ENCODE assay signal across 8 cellular contexts in the genomic region with DNA sequence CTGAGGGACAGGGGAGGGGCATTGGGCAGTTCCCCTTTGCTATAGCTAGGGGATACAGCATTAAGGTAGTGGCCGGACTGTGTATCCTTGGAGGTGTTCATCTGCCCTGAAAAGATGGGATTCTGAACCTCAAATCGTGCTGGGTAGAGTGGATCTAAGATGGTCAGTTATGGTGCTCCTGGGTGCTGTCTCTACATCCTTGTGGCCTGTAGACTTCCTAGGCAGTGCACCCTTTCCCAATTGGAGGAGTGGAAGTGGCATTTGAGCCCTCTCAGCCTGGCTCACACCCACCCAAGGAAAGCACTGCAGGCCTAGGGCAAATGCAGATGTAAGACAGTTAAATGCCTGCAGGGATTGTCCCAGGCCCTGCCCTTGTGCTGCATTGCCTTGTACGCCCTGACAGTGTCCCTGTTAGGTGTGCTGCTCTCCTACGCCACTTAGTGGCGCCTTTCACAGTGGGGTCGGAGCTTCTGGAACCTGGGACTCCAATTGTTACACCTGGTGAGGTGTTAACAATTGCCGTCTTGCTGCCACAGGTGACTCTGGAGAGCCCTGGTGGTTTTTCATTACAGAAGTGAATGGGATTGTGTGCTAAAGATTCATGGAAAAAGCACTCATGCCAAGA. TPM values are rescaled to one million over a fixed set of nuclear protein-coding genes. Genes with fewer than 3 reads are reported as not detected.
DNase-seq lines count a peak whose midpoint lies in the region; ATAC-seq and TF ChIP-seq lines count a peak whose summit lies in the region.

No MANE protein-coding gene starts in this region.

- H3K4ac ChIP-seq in mesenchymal stem cell (ENCODE audit: low read depth in 1 of 2, low read length in 2 of 2): no peak overlapping the region

- H3K23ac ChIP-seq in mesenchymal stem cell (ENCODE audit: low read length in 2 of 2): no peak overlapping the region

- H3K36me3 ChIP-seq in heart left ventricle (peaks cover 0 to 8% (median 0%) of the 10 kb centered on the region in 9 donors), upper lobe of left lung (no peaks in the 10 kb centered on the region), mesenchymal stem cell (ENCODE audit: control insufficient read depth in 1 of 2, insufficient read depth in 2 of 2, low read depth in 1 of 2, low read length in 2 of 2) (no peaks in the 10 kb centered on the region)

- H3K9me3 ChIP-seq in heart left ventricle: no peaks in the 10 kb centered on the region
- no peaks in the 10 kb centered on the region for H3K9me3 ChIP-seq in upper lobe of left lung
- no peaks in the 10 kb centered on the region for H3K9me3 ChIP-seq in mesenchymal stem cell (ENCODE audit: control insufficient read depth, low read length)

- TF ChIP-seq POLR2A in heart left ventricle (IDR thresholded peaks at IDR 0.05) (no peak), upper lobe of left lung (IDR thresholded peaks at IDR 0.05) (no peak)

- TF ChIP-seq EP300 in upper lobe of left lung (IDR thresholded peaks at IDR 0.05): no peak

- no peak overlapping the region for H3K9ac ChIP-seq in mesenchymal stem cell (ENCODE audit: low read length)

- no peak overlapping the region for H2BK120ac ChIP-seq in mesenchymal stem cell (ENCODE audit: low read depth, low read length)

- H3K4me2 ChIP-seq in mesenchymal stem cell (ENCODE audit: low read length, poor library complexity, severe bottlenecking): no peak overlapping the region

- no peak overlapping the region for H4K8ac ChIP-seq in mesenchymal stem cell (ENCODE audit: low read length)

- no peak overlapping the region for H2BK12ac ChIP-seq in mesenchymal stem cell (ENCODE audit: low read length in 2 of 2)

- H3K18ac ChIP-seq in mesenchymal stem cell (ENCODE audit: low read depth in 1 of 2, low read length in 2 of 2): no peak overlapping the region

- peak in 7 of 12 donors; percentile 6 to 37 (median 27) for TF ChIP-seq CTCF in heart left ventricle (IDR thresholded peaks at IDR 0.05)
- TF ChIP-seq CTCF in upper lobe of left lung (IDR thresholded peaks at IDR 0.05): peak in 3 of 6 experiments; percentile 19 to 40 (median 31)

- peak; percentile 27 to 60 (median 54) for ATAC-seq in heart left ventricle
- ATAC-seq in HG02588 (IDR thresholded peaks at IDR 0.05; ENCODE audit: unreplicated experiment): peak; percentile 79
- no peak for ATAC-seq in GM21515 (IDR thresholded peaks at IDR 0.05; ENCODE audit: unreplicated experiment)
- ATAC-seq in upper lobe of left lung (ENCODE audit: low FRiP score in 2 of 2): no peak

- H3K27me3 ChIP-seq in heart left ventricle: no peaks in the 10 kb centered on the region
- H3K27me3 ChIP-seq in upper lobe of left lung: no peaks in the 10 kb centered on the region
- peaks cover 0 to 11% of the 10 kb centered on the region in 2 experiments for H3K27me3 ChIP-seq in mesenchymal stem cell (ENCODE audit: control insufficient read depth in 1 of 2, insufficient read depth in 1 of 2, low read length in 2 of 2)

- no peak overlapping the region for H4K91ac ChIP-seq in mesenchymal stem cell (ENCODE audit: low read length)

- H3K79me1 ChIP-seq in mesenchymal stem cell (replicated peaks; ENCODE audit: low read length, poor library complexity, severe bottlenecking): no peaks in the 10 kb centered on the region

- intact Hi-C loops in heart left ventricle (cut with DNase I) (no loop called here), cardiac septum (cut with DNase I) (loop anchor here (5.0 kb wide), 1 partner anchor 36 kb away; a partner anchor contains a TSS)

- no peak overlapping the region for H2AK5ac ChIP-seq in mesenchymal stem cell (ENCODE audit: low read length, severe bottlenecking)

- no peak overlapping the region for H2BK15ac ChIP-seq in mesenchymal stem cell (ENCODE audit: low read depth, poor library complexity, severe bottlenecking)

- 72 to 77% (median 74%) methylated on average over 6 to 7 of the region's 7 CpGs for WGBS in heart left ventricle, 4 donors
- WGBS in upper lobe of left lung, 2 donors: 75 to 81% methylated on average over 6 to 7 of the region's 7 CpGs
- WGBS in mesenchymal stem cell: 59% methylated on average over 7 of the region's 7 CpGs

- no peak overlapping the region for H3K4me3 ChIP-seq in heart left ventricle
- no peak overlapping the region for H3K4me3 ChIP-seq in upper lobe of left lung
- no peak overlapping the region for H3K4me3 ChIP-seq in mesenchymal stem cell (ENCODE audit: insufficient read depth in 1 of 2, low read depth in 1 of 2, low read length in 2 of 2)

- no peak overlapping the region for H2BK5ac ChIP-seq in mesenchymal stem cell (ENCODE audit: low read depth, low read length, poor library complexity, severe bottlenecking)

- no peak overlapping the region for H2AFZ ChIP-seq in mesenchymal stem cell (ENCODE audit: low read depth, low read length)

- no peak overlapping the region for H3K27ac ChIP-seq in heart left ventricle
- no peak overlapping the region for H3K27ac ChIP-seq in upper lobe of left lung
- no peak overlapping the region for H3K27ac ChIP-seq in mesenchymal stem cell (ENCODE audit: low read length, poor library complexity, severe bottlenecking)

- H3K14ac ChIP-seq in mesenchymal stem cell (ENCODE audit: low read length in 2 of 2): no peak overlapping the region

- DNase-seq in heart left ventricle: no peak
- no peak for DNase-seq in cardiac septum (ENCODE audit: low spot score)
- peak; percentile 13 for DNase-seq in NCI-H774 (lab: John Stamatoyannopoulos, UW)
- DNase-seq in iPS DF 19.7 (ENCODE audit: low read depth, low spot score): peak; percentile 54
- DNase-seq in upper lobe of left lung: no peak
- DNase-seq in mesenchymal stem cell: no peak

- H3K4me1 ChIP-seq in heart left ventricle (peaks cover 0 to 11% (median 2%) of the 10 kb centered on the region in 12 donors), upper lobe of left lung (no peaks in the 10 kb centered on the region), mesenchymal stem cell (ENCODE audit: control insufficient read depth, insufficient read depth, low read depth, low read length) (no peaks in the 10 kb centered on the region)

RNA-seq across cellular contexts. Expression of a gene that starts 35.0 kb away (rescaled TPM):
- total RNA-seq in heart left ventricle: 10 to 100 TPM; 12.5 to 31.1 (median 21.5) TPM
- polyA plus RNA-seq in heart left ventricle: 10 to 100 TPM; 10.5 to 17.7 TPM
- total RNA-seq in cardiac septum: 14.9 TPM
- 10 to 100 TPM; 10.6 to 63.9 (median 36.7) TPM for total RNA-seq in upper lobe of left lung
- polyA plus RNA-seq in mesenchymal stem cell (2013, experiment 1 of 2): 8.9 TPM
- 9.6 TPM for polyA plus RNA-seq in mesenchymal stem cell (2013, experiment 2 of 2)

Comparison
In these comparisons a context has a peak if more than half of its experiments do, and no peak if none do; other contexts are left out.
1. ATAC-seq: peak in heart left ventricle (4 of 4) and HG02588 (single experiment); none in GM21515 (single experiment) and upper lobe of left lung (0 of 2).
2. DNase-seq: peak in NCI-H774 (single experiment) and iPS DF 19.7 (single experiment); none in heart left ventricle (0 of 5), cardiac septum (single experiment), upper lobe of left lung (0 of 2) and mesenchymal stem cell (single experiment).